16 cellular contexts compared by ENCODE assay signal in the genomic region with DNA sequence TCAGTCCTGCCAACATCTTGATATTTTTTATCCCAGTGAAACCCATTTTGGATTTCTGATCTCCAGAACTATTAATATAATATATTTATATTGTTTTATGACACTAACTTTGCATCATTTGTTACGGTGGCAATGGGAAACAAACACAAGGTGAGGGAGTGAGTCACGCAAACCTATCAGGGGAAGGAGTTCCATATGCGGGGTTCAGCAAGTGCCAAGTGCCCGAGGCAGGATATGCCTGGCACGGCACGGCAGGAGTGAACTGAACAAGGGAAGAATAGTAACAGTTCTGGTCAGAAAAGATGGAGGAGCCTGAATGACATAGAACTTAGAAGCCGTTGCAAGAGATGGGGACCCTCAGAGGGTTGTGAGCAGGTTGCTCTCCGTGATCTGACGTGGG. TPM values are rescaled to one million over a fixed set of nuclear protein-coding genes. Genes with fewer than 3 reads are reported as not detected.
DNase-seq lines count a peak whose midpoint lies in the region; ATAC-seq, FAIRE-seq and TF ChIP-seq lines count a peak whose summit lies in the region.
"Had no signal": no experiment of that assay in that cellular context is flagged by ENCODE, and none has a peak within 500 bp of the region (broad histone marks: within the 10 kb centered on the region; RNA-seq: fewer than 3 reads in every experiment).

No MANE protein-coding gene starts in this region.

- no peaks in the 10 kb centered on the region for H3K79me2 ChIP-seq in keratinocyte (ENCODE audit: control insufficient read depth, insufficient read depth, low read length)

- H3K27ac ChIP-seq in keratinocyte (ENCODE audit: control insufficient read depth, insufficient read depth, low read length) = peak overlapping the region; percentile 58
- H3K27ac ChIP-seq: RWPE1, SJSA1 had no signal

- intact Hi-C loops in natural killer cell (cut with micrococcal nuclease) = no loop called here

- ATAC-seq in natural killer cell (no peak), GM21526 (IDR thresholded peaks at IDR 0.05; ENCODE audit: low FRiP score, unreplicated experiment) (no peak), GM18868 (IDR thresholded peaks at IDR 0.05; ENCODE audit: unreplicated experiment) (no peak)
- no peak for ATAC-seq in natural killer cell treated with Interleukin-12 subunit alpha and Interleukin-12 subunit beta and Interleukin-15 and Interleukin-18, amount 100 ng/mL, for 72 hours
- ATAC-seq in activated T-helper 17 cell treated with anti-CD3 and anti-CD28 coated beads, Interleukin-2, amount 50 U/mL, for 72 hours (replicated peaks) = no peak
- no peak for ATAC-seq in stimulated activated naive B cell treated with anti-CD40 and anti-IgM and Interleukin-4, amounts not matched to agents 10 μg/mL and 1 μg/mL and 100 μg/mL, for 72 hours (replicated peaks)

- no peak overlapping the region for H3K4me3 Mint-ChIP-seq in natural killer cell
- no peak overlapping the region for H3K4me3 Mint-ChIP-seq in natural killer cell treated with Interleukin-12 subunit alpha and Interleukin-12 subunit beta and Interleukin-15 and Interleukin-18, amount 100 ng/mL, for 72 hours
- no peak overlapping the region for H3K4me3 Mint-ChIP-seq in activated T-helper 17 cell treated with anti-CD3 and anti-CD28 coated beads, Interleukin-2, amount 50 U/mL, for 72 hours
- no peak overlapping the region for H3K4me3 Mint-ChIP-seq in stimulated activated naive B cell treated with anti-CD40 and anti-IgM and Interleukin-4, amounts not matched to agents 10 μg/mL and 1 μg/mL and 100 μg/mL, for 72 hours

- peaks cover 12% of the 10 kb centered on the region for H3K36me3 Mint-ChIP-seq in natural killer cell
- H3K36me3 Mint-ChIP-seq in natural killer cell treated with Interleukin-12 subunit alpha and Interleukin-12 subunit beta and Interleukin-15 and Interleukin-18, amount 100 ng/mL, for 72 hours = peaks cover 7% of the 10 kb centered on the region
- peaks cover 83% of the 10 kb centered on the region for H3K36me3 Mint-ChIP-seq in activated T-helper 17 cell treated with anti-CD3 and anti-CD28 coated beads, Interleukin-2, amount 50 U/mL, for 72 hours (ENCODE audit: low read depth)
- peaks cover 40 to 55% of the 10 kb centered on the region in 2 donors for H3K36me3 Mint-ChIP-seq in stimulated activated naive B cell treated with anti-CD40 and anti-IgM and Interleukin-4, amounts not matched to agents 10 μg/mL and 1 μg/mL and 100 μg/mL, for 72 hours

- peak overlapping the region; percentile 15 for H3K9ac ChIP-seq in keratinocyte (ENCODE audit: control insufficient read depth, extremely low read depth, insufficient read depth, low read length)

- dilution Hi-C loops in keratinocyte (cut with MboI; ENCODE audit: extremely low pct_ligation_motif_present, low sequenced_read_pairs) = no loop called here

- no peaks in the 10 kb centered on the region for H4K20me1 ChIP-seq in keratinocyte (ENCODE audit: control insufficient read depth, extremely low read depth, insufficient read depth, low read length)

- no peak for FAIRE-seq in keratinocyte (lab: Jason Lieb, UNC)

- H3K4me1 ChIP-seq in keratinocyte (ENCODE audit: control insufficient read depth, extremely low read depth, insufficient read depth, low read length) = peaks cover 22% of the 10 kb centered on the region

- no peaks in the 10 kb centered on the region for H3K27me3 Mint-ChIP-seq in natural killer cell (ENCODE audit: low read depth in 2 of 2)
- H3K27me3 Mint-ChIP-seq in natural killer cell treated with Interleukin-12 subunit alpha and Interleukin-12 subunit beta and Interleukin-15 and Interleukin-18, amount 100 ng/mL, for 72 hours = no peaks in the 10 kb centered on the region
- H3K27me3 Mint-ChIP-seq in activated T-helper 17 cell treated with anti-CD3 and anti-CD28 coated beads, Interleukin-2, amount 50 U/mL, for 72 hours = no peaks in the 10 kb centered on the region
- no peaks in the 10 kb centered on the region for H3K27me3 Mint-ChIP-seq in stimulated activated naive B cell treated with anti-CD40 and anti-IgM and Interleukin-4, amounts not matched to agents 10 μg/mL and 1 μg/mL and 100 μg/mL, for 72 hours

- TF ChIP-seq CTCF in natural killer cell (IDR thresholded peaks at IDR 0.05) (no peak), keratinocyte (optimal IDR thresholded peaks at IDR 0.05 in 1 of 3, IDR thresholded peaks at IDR 0.05 in 1 of 3, conservative IDR thresholded peaks at IDR 0.05 in 1 of 3; ENCODE audit: extremely low read depth in 1 of 3, insufficient read depth in 2 of 3, low read length in 3 of 3) (no peak), foreskin fibroblast (IDR thresholded peaks at IDR 0.05; ENCODE audit: low read depth, low read length) (no peak)

- H3K36me3 ChIP-seq in keratinocyte (ENCODE audit: control insufficient read depth in 2 of 2, extremely low read depth in 1 of 2, insufficient read depth in 2 of 2, low read length in 2 of 2) = peaks cover 3 to 4% of the 10 kb centered on the region in 2 experiments

- DNase-seq in natural killer cell (no peak), keratinocyte (ENCODE audit: low read depth, low spot score) (no peak), foreskin fibroblast (no peak)
- no peak for DNase-seq in natural killer cell treated with Interleukin-12 subunit alpha and Interleukin-12 subunit beta and Interleukin-15 and Interleukin-18, amount 100 ng/mL, for 72 hours (ENCODE audit: low spot score)
- DNase-seq in stimulated activated naive B cell treated with anti-CD40 and anti-IgM and Interleukin-4, amounts not matched to agents 10 μg/mL and 1 μg/mL and 100 μg/mL, for 72 hours = no peak
- DNase-seq: COR-L47, GOT3, KG1, NCI-H1092, NCI-H345, NCI-H526 treated with DMSO at 0.1 percent for 48 hours had no signal

- H3K4me2 ChIP-seq in keratinocyte (ENCODE audit: control insufficient read depth, extremely low read depth, insufficient read depth, low read depth, low read length) = no peak overlapping the region

- no peaks in the 10 kb centered on the region for H3K9me3 Mint-ChIP-seq in natural killer cell
- no peaks in the 10 kb centered on the region for H3K9me3 Mint-ChIP-seq in natural killer cell treated with Interleukin-12 subunit alpha and Interleukin-12 subunit beta and Interleukin-15 and Interleukin-18, amount 100 ng/mL, for 72 hours
- H3K9me3 Mint-ChIP-seq in activated T-helper 17 cell treated with anti-CD3 and anti-CD28 coated beads, Interleukin-2, amount 50 U/mL, for 72 hours = no peaks in the 10 kb centered on the region
- H3K9me3 Mint-ChIP-seq in stimulated activated naive B cell treated with anti-CD40 and anti-IgM and Interleukin-4, amounts not matched to agents 10 μg/mL and 1 μg/mL and 100 μg/mL, for 72 hours = peaks cover 4 to 8% of the 10 kb centered on the region in 2 donors

- H3K4me3 ChIP-seq in keratinocyte (ENCODE audit: control insufficient read depth in 2 of 3, extremely low read depth in 1 of 3, insufficient read depth in 2 of 3, low read depth in 1 of 3, low read length in 3 of 3) = peak overlapping the region in 1 of 3 experiments; percentile 26
- H3K4me3 ChIP-seq in foreskin fibroblast (ENCODE audit: low read depth in 1 of 2, low read length in 2 of 2) = no peak overlapping the region
- H3K4me3 ChIP-seq: SJSA1 had no signal

- H3K27ac Mint-ChIP-seq in natural killer cell = peak overlapping the region; percentile 9 to 53
- H3K27ac Mint-ChIP-seq in natural killer cell treated with Interleukin-12 subunit alpha and Interleukin-12 subunit beta and Interleukin-15 and Interleukin-18, amount 100 ng/mL, for 72 hours = no peak overlapping the region
- H3K27ac Mint-ChIP-seq in activated T-helper 17 cell treated with anti-CD3 and anti-CD28 coated beads, Interleukin-2, amount 50 U/mL, for 72 hours = peak overlapping the region; percentile 7
- peak overlapping the region; percentile 83 for H3K27ac Mint-ChIP-seq in stimulated activated naive B cell treated with anti-CD40 and anti-IgM and Interleukin-4, amounts not matched to agents 10 μg/mL and 1 μg/mL and 100 μg/mL, for 72 hours

- peaks cover 58 to 63% of the 10 kb centered on the region in 2 donors for H3K4me1 Mint-ChIP-seq in natural killer cell
- H3K4me1 Mint-ChIP-seq in natural killer cell treated with Interleukin-12 subunit alpha and Interleukin-12 subunit beta and Interleukin-15 and Interleukin-18, amount 100 ng/mL, for 72 hours (ENCODE audit: low read depth in 2 of 2) = peaks cover 26 to 28% of the 10 kb centered on the region in 2 donors
- peaks cover 29% of the 10 kb centered on the region for H3K4me1 Mint-ChIP-seq in activated T-helper 17 cell treated with anti-CD3 and anti-CD28 coated beads, Interleukin-2, amount 50 U/mL, for 72 hours
- peaks cover 30 to 39% of the 10 kb centered on the region in 2 donors for H3K4me1 Mint-ChIP-seq in stimulated activated naive B cell treated with anti-CD40 and anti-IgM and Interleukin-4, amounts not matched to agents 10 μg/mL and 1 μg/mL and 100 μg/mL, for 72 hours

- H3K9me3 ChIP-seq in keratinocyte (ENCODE audit: control insufficient read depth, low read depth, low read length) = no peaks in the 10 kb centered on the region
- H3K9me3 ChIP-seq: SJSA1 had no signal

- H3K9me1 ChIP-seq in keratinocyte (ENCODE audit: control insufficient read depth, extremely low read depth, insufficient read depth, low read length) = no peaks in the 10 kb centered on the region

- H3K27me3 ChIP-seq in keratinocyte (ENCODE audit: control insufficient read depth, extremely low read depth, insufficient read depth, low read length) = no peaks in the 10 kb centered on the region
- H3K27me3 ChIP-seq: SJSA1 had no signal

- no peak overlapping the region for H2AFZ ChIP-seq in keratinocyte (ENCODE audit: control insufficient read depth, low read length)

RNA-seq across cellular contexts. Expression of a gene that starts 7.7 kb away (rescaled TPM):
- total RNA-seq in natural killer cell = 10 to 100 TPM; 18.4 to 27.8 (median 27.3) TPM
- 10 to 100 TPM; 19.9 to 22.2 TPM for total RNA-seq in natural killer cell treated with Interleukin-12 subunit alpha and Interleukin-12 subunit beta and Interleukin-15 and Interleukin-18, amount 100 ng/mL, for 72 hours
- total RNA-seq in activated T-helper 17 cell treated with anti-CD3 and anti-CD28 coated beads, Interleukin-2, amount 50 U/mL, for 72 hours = 10 to 100 TPM; 30.1 to 46.7 TPM
- polyA plus RNA-seq in keratinocyte = 17.4 to 24.1 TPM (median 19.6 TPM) in 3 replicates
- 15.1 TPM for polyA plus RNA-seq in keratinocyte (2011; ENCODE audit: low read depth)
- polyA plus RNA-seq in keratinocyte (2011; cell fraction: cytosol; rRNA removed) = 15.8 and 20.4 TPM in 2 replicates
- polyA plus RNA-seq in keratinocyte (2011; cell fraction: nucleus; rRNA removed) = 19.2 and 21.4 TPM in 2 replicates
- polyA plus RNA-seq in keratinocyte (2012; ENCODE audit: low replicate concordance) = 15.2 and 16.1 TPM in 2 replicates
- 21.8 to 28.2 TPM (median 24.0 TPM) in 3 replicates for polyA minus RNA-seq in keratinocyte
- polyA minus RNA-seq in keratinocyte (2011; cell fraction: cytosol; rRNA and poly(A)+ RNA removed) = 21.7 TPM
- 10.0 and 14.2 TPM in 2 replicates for polyA minus RNA-seq in keratinocyte (2011; cell fraction: nucleus; rRNA and poly(A)+ RNA removed)

RNA-seq across cellular contexts. Expression of a gene that starts 28.7 kb away (rescaled TPM):
- total RNA-seq in natural killer cell = 100 to 1,000 TPM in 1 of 3 donors, 10 to 100 TPM in 2; 65.4 to 105 (median 70.9) TPM
- total RNA-seq in natural killer cell treated with Interleukin-12 subunit alpha and Interleukin-12 subunit beta and Interleukin-15 and Interleukin-18, amount 100 ng/mL, for 72 hours = 10 to 100 TPM; 16.9 to 17.6 TPM
- total RNA-seq in activated T-helper 17 cell treated with anti-CD3 and anti-CD28 coated beads, Interleukin-2, amount 50 U/mL, for 72 hours = 10 to 100 TPM; 34.6 to 35.4 TPM
- 14.7 to 23.0 TPM (median 15.7 TPM) in 3 replicates for polyA plus RNA-seq in keratinocyte
- 1.8 TPM for polyA plus RNA-seq in keratinocyte (2011; ENCODE audit: low read depth)
- 10.0 and 18.7 TPM in 2 replicates for polyA plus RNA-seq in keratinocyte (2011; cell fraction: cytosol; rRNA removed)
- 11.3 and 15.1 TPM in 2 replicates for polyA plus RNA-seq in keratinocyte (2011; cell fraction: nucleus; rRNA removed)
- polyA plus RNA-seq in keratinocyte (2012; ENCODE audit: low replicate concordance) = 3.8 and 10.5 TPM in 2 replicates
- 4.4 to 21.1 TPM (median 5.3 TPM) in 3 replicates for polyA minus RNA-seq in keratinocyte
- 9.8 TPM for polyA minus RNA-seq in keratinocyte (2011; cell fraction: cytosol; rRNA and poly(A)+ RNA removed)
- polyA minus RNA-seq in keratinocyte (2011; cell fraction: nucleus; rRNA and poly(A)+ RNA removed) = 3.9 and 17.3 TPM in 2 replicates

Comparison
In these comparisons a context has a peak if more than half of its experiments do, and no peak if none do; other contexts are left out.
1. H3K27ac Mint-ChIP-seq: peak in natural killer cell (2 of 2), activated T-helper 17 cell treated with anti-CD3 and anti-CD28 coated beads, Interleukin-2, amount 50 U/mL, for 72 hours (single experiment) and stimulated activated naive B cell treated with anti-CD40 and anti-IgM and Interleukin-4, amounts not matched to agents 10 μg/mL and 1 μg/mL and 100 μg/mL, for 72 hours (single experiment); none in natural killer cell treated with Interleukin-12 subunit alpha and Interleukin-12 subunit beta and Interleukin-15 and Interleukin-18, amount 100 ng/mL, for 72 hours (0 of 2).